Comparison of ENCODE assay signal across 7 cellular contexts in the genomic region with DNA sequence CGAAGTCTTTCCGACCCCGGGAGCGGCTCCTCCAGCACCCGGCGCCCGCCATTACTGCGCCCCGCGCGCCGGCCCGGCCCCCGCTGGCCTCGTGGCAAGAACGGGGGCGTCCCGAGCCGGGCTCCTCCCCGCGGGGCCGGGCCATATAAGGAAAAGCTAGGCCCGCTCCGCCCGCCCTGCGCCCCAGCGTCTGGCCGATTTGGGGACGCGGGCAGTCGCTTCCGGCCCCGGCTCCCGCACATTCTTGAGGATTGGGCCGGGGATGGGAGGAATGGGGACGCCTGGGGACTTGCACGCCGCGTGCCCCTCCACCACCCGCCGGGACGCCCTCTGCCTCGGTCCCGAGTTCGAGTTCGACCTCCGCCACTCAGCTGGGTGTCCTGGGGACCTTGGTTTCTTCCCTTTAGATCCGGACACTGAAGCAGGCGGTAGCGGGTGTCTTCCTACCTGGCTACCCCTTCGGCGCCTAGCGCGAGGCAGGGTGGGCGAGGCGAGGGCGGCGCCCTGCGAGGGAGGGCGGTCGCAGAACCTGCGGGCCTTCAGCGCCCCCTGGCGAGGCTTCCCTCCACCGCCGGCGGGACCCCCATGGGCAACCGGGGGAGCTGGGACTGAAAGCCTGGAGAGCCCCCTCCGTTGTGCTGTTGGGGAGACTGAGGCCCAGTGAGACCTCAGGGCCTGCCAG. TPM values are rescaled to one million over a fixed set of nuclear protein-coding genes. Genes with fewer than 3 reads are reported as not detected.
DNase-seq lines count a peak whose midpoint lies in the region; ATAC-seq and TF ChIP-seq lines count a peak whose summit lies in the region.

No MANE protein-coding gene starts in this region.

- no peaks in the 10 kb centered on the region for H3K9me3 Mint-ChIP-seq in activated naive CD4-positive, alpha-beta T cell treated with anti-CD3 and anti-CD28 coated beads, Interleukin-2, amount 10 ng/mL, durations not matched to agents 7 days and 5 days

- H3K27ac ChIP-seq in SJCRH30 (peak overlapping the region; percentile 63), osteoblast (ENCODE audit: low read depth, low read length) (peak overlapping the region; percentile 62), thymus (ENCODE audit: low read depth) (peak overlapping the region; percentile 64)

- peak overlapping the region; percentile 66 for H2AFZ ChIP-seq in osteoblast (ENCODE audit: low read length)

- peaks cover 7% of the 10 kb centered on the region for H3K36me3 ChIP-seq in SJCRH30
- peaks cover 55% of the 10 kb centered on the region for H3K36me3 ChIP-seq in osteoblast (ENCODE audit: insufficient read depth, low read length)
- H3K36me3 ChIP-seq in thymus (ENCODE audit: control insufficient read depth, insufficient read depth), result peaks cover 17% of the 10 kb centered on the region

- H3K4me2 ChIP-seq in osteoblast (ENCODE audit: insufficient read depth, low read length), result peak overlapping the region; percentile 93

- ATAC-seq in GM18867 (IDR thresholded peaks at IDR 0.05; ENCODE audit: unreplicated experiment) (peak; percentile 59), HG03097 (IDR thresholded peaks at IDR 0.05; ENCODE audit: low FRiP score, unreplicated experiment) (peak; percentile 56)

- peaks cover 58% of the 10 kb centered on the region for H4K20me1 ChIP-seq in osteoblast (ENCODE audit: insufficient read depth, low read length)

- peak; percentile 62 for TF ChIP-seq CTCF in osteoblast (IDR thresholded peaks at IDR 0.05; ENCODE audit: extremely low read depth, low read depth, low read length)

- H3K27ac Mint-ChIP-seq in activated naive CD4-positive, alpha-beta T cell treated with anti-CD3 and anti-CD28 coated beads, Interleukin-2, amount 10 ng/mL, durations not matched to agents 7 days and 5 days, result peak overlapping the region; percentile 84

- peaks cover 44% of the 10 kb centered on the region for H3K4me1 Mint-ChIP-seq in activated naive CD4-positive, alpha-beta T cell treated with anti-CD3 and anti-CD28 coated beads, Interleukin-2, amount 10 ng/mL, durations not matched to agents 7 days and 5 days

- peak overlapping the region; percentile 60 for H3K4me3 ChIP-seq in SJCRH30
- H3K4me3 ChIP-seq in osteoblast (ENCODE audit: insufficient read depth, low read length), result peak overlapping the region; percentile 95
- peak overlapping the region; percentile 58 for H3K4me3 ChIP-seq in thymus (ENCODE audit: low read length)

- peaks cover 86% of the 10 kb centered on the region for H3K79me2 ChIP-seq in osteoblast (ENCODE audit: insufficient read depth, low read length)

- DNase-seq in SJCRH30 (peak; percentile 67 to 69), globus pallidus (ENCODE audit: low spot score) (peak; percentile 88), osteoblast (ENCODE audit: insufficient read length, low spot score, missing footprints) (peak; percentile 99)
- DNase-seq in activated naive CD4-positive, alpha-beta T cell treated with anti-CD3 and anti-CD28 coated beads, Interleukin-2, amount 10 ng/mL, durations not matched to agents 7 days and 5 days, result peak; percentile 92

- under 1% methylated on average over 69 of the region's 69 CpGs for WGBS in thymus

- peaks cover 10% of the 10 kb centered on the region for H3K36me3 Mint-ChIP-seq in activated naive CD4-positive, alpha-beta T cell treated with anti-CD3 and anti-CD28 coated beads, Interleukin-2, amount 10 ng/mL, durations not matched to agents 7 days and 5 days

- no peaks in the 10 kb centered on the region for H3K27me3 ChIP-seq in SJCRH30
- no peaks in the 10 kb centered on the region for H3K27me3 ChIP-seq in osteoblast (ENCODE audit: insufficient read depth, low read length)
- H3K27me3 ChIP-seq in thymus (ENCODE audit: control insufficient read depth, insufficient read depth), result no peaks in the 10 kb centered on the region

- peaks cover 12% of the 10 kb centered on the region; the same call in 1 of the 2 replicates for H3K4me1 ChIP-seq in SJCRH30
- peaks cover 35% of the 10 kb centered on the region for H3K4me1 ChIP-seq in osteoblast (ENCODE audit: insufficient read depth, low read length)
- peaks cover 18% of the 10 kb centered on the region for H3K4me1 ChIP-seq in thymus (ENCODE audit: control insufficient read depth, insufficient read depth, low read length)

- H3K27me3 Mint-ChIP-seq in activated naive CD4-positive, alpha-beta T cell treated with anti-CD3 and anti-CD28 coated beads, Interleukin-2, amount 10 ng/mL, durations not matched to agents 7 days and 5 days, result peaks cover 8% of the 10 kb centered on the region

- H3K9me3 ChIP-seq in SJCRH30 (replicated peaks) (no peaks in the 10 kb centered on the region), osteoblast (ENCODE audit: low read depth, low read length) (no peaks in the 10 kb centered on the region), thymus (ENCODE audit: control insufficient read depth) (no peaks in the 10 kb centered on the region)

- peak overlapping the region; percentile 84 for H3K4me3 Mint-ChIP-seq in activated naive CD4-positive, alpha-beta T cell treated with anti-CD3 and anti-CD28 coated beads, Interleukin-2, amount 10 ng/mL, durations not matched to agents 7 days and 5 days

- CTCF ChIA-PET in activated naive CD4-positive, alpha-beta T cell treated with anti-CD3 and anti-CD28 coated beads, Interleukin-2, amount 10 ng/mL, durations not matched to agents 7 days and 5 days (lab: Charles Lee), result interaction anchor here (0.8 to 2.6 kb wide), 14 partner anchors 8 to 330 kb away, joined by 3 to 9 read pairs (median 4); partner anchors contain the start of genes INPP5J, MORC2 and SELENOM

RNA-seq across cellular contexts. Expression of gene SMTN, which starts 3.8 kb away (rescaled TPM):
- total RNA-seq in SJCRH30 (2014; rRNA removed; shearing (Covaris generic)), result 33.5 and 34.2 TPM in 2 replicates
- total RNA-seq in osteoblast, result 30.6 and 31.5 TPM in 2 replicates
- 26.3 TPM for polyA plus RNA-seq in thymus

RNA-seq across cellular contexts. Expression of gene SELENOM, which starts 22.4 kb away (rescaled TPM):
- 0.24 TPM in 1 of 2 replicates, not detected in the other for total RNA-seq in SJCRH30 (2014; rRNA removed; shearing (Covaris generic))
- 140 and 157 TPM in 2 replicates for total RNA-seq in osteoblast
- polyA plus RNA-seq in thymus, result 122 TPM

RNA-seq across cellular contexts. Expression of gene INPP5J, which starts 37.8 kb away (rescaled TPM):
- total RNA-seq in SJCRH30 (2014; rRNA removed; shearing (Covaris generic)), result 0.10 and 0.12 TPM in 2 replicates
- total RNA-seq in osteoblast, result under 0.01 and 0.36 TPM in 2 replicates
- polyA plus RNA-seq in thymus, result 1.1 TPM

RNA-seq across cellular contexts. Expression of gene PLA2G3, which starts 55.4 kb away (rescaled TPM):
- total RNA-seq in SJCRH30 (2014; rRNA removed; shearing (Covaris generic)), result 0.61 and 0.87 TPM in 2 replicates
- total RNA-seq in osteoblast, result 0.29 and 0.36 TPM in 2 replicates
- polyA plus RNA-seq in thymus, result 0.39 TPM

Comparison
In these comparisons a context has a peak if more than half of its experiments do, and no peak if none do; other contexts are left out.
1. Peak in every context shown above with its lines: DNase-seq, ATAC-seq, H3K4me3 ChIP-seq and H3K27ac ChIP-seq.
2. RNA of gene SELENOM, which starts 22.4 kb away (total RNA-seq): 140 to 157 TPM in osteoblast; 0.24 TPM in SJCRH30; every median in the first group is over 100 times any median in the second.